In genomic region chr17:77086433-77087010, GRCh38 we compare ENCODE assay signal across 8 cellular contexts. TPM values are rescaled to one million over a fixed set of nuclear protein-coding genes. Genes with fewer than 3 reads are reported as not detected.
DNase-seq lines count a peak whose midpoint lies in the region; ATAC-seq and TF ChIP-seq lines count a peak whose summit lies in the region.

No MANE protein-coding gene starts in this region.

- no peak for TF ChIP-seq POLR2A in right lobe of liver (IDR thresholded peaks at IDR 0.05)

- POLR2A ChIA-PET in CD4-positive, alpha-beta memory T cell (lab: Charles Lee; ENCODE audit: partially characterized antibody) = interaction anchor here (0.5 to 1.2 kb wide), 3 partner anchors 56 to 324 kb away, joined by 4 read pairs; no protein-coding TSS in a partner anchor
- POLR2A ChIA-PET in activated CD4-positive, alpha-beta T cell treated with anti-CD3 and anti-CD28 coated beads, Interleukin-2, amount 10 ng/mL, durations not matched to agents 7 days and 5 days (lab: Charles Lee) = interaction anchor here (0.8 kb wide), 1 partner anchor 123 kb away, joined by 3 read pairs; no protein-coding TSS in a partner anchor

- H3K27me3 Mint-ChIP-seq in CD4-positive, alpha-beta memory T cell = peaks cover 0 to 6% of the 10 kb centered on the region in 2 donors
- H3K27me3 Mint-ChIP-seq in activated CD4-positive, alpha-beta T cell treated with anti-CD3 and anti-CD28 coated beads, Interleukin-2, amount 10 ng/mL, durations not matched to agents 7 days and 5 days = peaks cover 1% of the 10 kb centered on the region

- H3K4me3 ChIP-seq in CD4-positive, alpha-beta memory T cell (ENCODE audit: low read length in 2 of 2) = no peak overlapping the region
- H3K4me3 ChIP-seq in HFF-Myc (replicated peaks; ENCODE audit: low read depth, low read length) (no peak overlapping the region), coronary artery (no peak overlapping the region), right lobe of liver (no peak overlapping the region)

- TF ChIP-seq CTCF in HFF-Myc (IDR thresholded peaks at IDR 0.05; ENCODE audit: low read depth, low read length, missing control alignments) = peak; percentile 94
- TF ChIP-seq CTCF in coronary artery (IDR thresholded peaks at IDR 0.05) = peak; percentile 65
- TF ChIP-seq CTCF in right lobe of liver (IDR thresholded peaks at IDR 0.05) = peak; percentile 89 to 95 (median 91)

- peak; percentile 54 to 73 (median 64) for DNase-seq in CD4-positive, alpha-beta memory T cell
- DNase-seq in HFF-Myc (ENCODE audit: extremely low read depth, low read depth) (no peak), NCI-H524 (lab: John Stamatoyannopoulos, UW) (peak; percentile 63 to 83), coronary artery (ENCODE audit: low spot score) (peak; percentile 82), right lobe of liver (peak; percentile 89 to 91 (median 89))
- DNase-seq in activated CD4-positive, alpha-beta T cell treated with anti-CD3 and anti-CD28 coated beads, Interleukin-2, amount 10 ng/mL, durations not matched to agents 7 days and 5 days = peak; percentile 78
- peak; percentile 64 to 84 (median 69) for DNase-seq in stimulated activated CD4-positive, alpha-beta T cell treated with anti-CD3 and anti-CD28 coated beads, TNF-alpha, amount 100 ng/mL, for 24 hours (ENCODE audit: low read depth in 3 of 3)

- peaks cover 9% of the 10 kb centered on the region for H3K36me3 ChIP-seq in CD4-positive, alpha-beta memory T cell (ENCODE audit: insufficient read depth, low read length)
- H3K36me3 ChIP-seq in right lobe of liver = peaks cover 0 to 4% (median 2%) of the 10 kb centered on the region in 4 donors

- no peaks in the 10 kb centered on the region for H3K27me3 ChIP-seq in CD4-positive, alpha-beta memory T cell (ENCODE audit: insufficient read depth, low read length)
- no peaks in the 10 kb centered on the region for H3K27me3 ChIP-seq in right lobe of liver

- no peaks in the 10 kb centered on the region for H3K9me3 ChIP-seq in CD4-positive, alpha-beta memory T cell (ENCODE audit: control insufficient read depth in 1 of 2, low read length in 2 of 2)
- H3K9me3 ChIP-seq in right lobe of liver = no peaks in the 10 kb centered on the region

- ATAC-seq in right lobe of liver (peak; percentile 78 to 90 (median 86)), HG02973 (IDR thresholded peaks at IDR 0.05; ENCODE audit: unreplicated experiment) (no peak)

- H3K4me1 ChIP-seq in CD4-positive, alpha-beta memory T cell (ENCODE audit: insufficient read depth, low read length) = peaks cover 35% of the 10 kb centered on the region
- H3K4me1 ChIP-seq in right lobe of liver = peaks cover 0 to 13% (median 0%) of the 10 kb centered on the region in 4 donors

- peaks cover 15 to 19% of the 10 kb centered on the region in 2 donors for H3K36me3 Mint-ChIP-seq in CD4-positive, alpha-beta memory T cell
- H3K36me3 Mint-ChIP-seq in activated CD4-positive, alpha-beta T cell treated with anti-CD3 and anti-CD28 coated beads, Interleukin-2, amount 10 ng/mL, durations not matched to agents 7 days and 5 days (ENCODE audit: low read depth) = peaks cover 27% of the 10 kb centered on the region

- intact Hi-C loops in CD4-positive, alpha-beta memory T cell (cut with micrococcal nuclease) = loop anchor here (1.0 kb wide), 1 partner anchor 161 kb away; no protein-coding TSS in a partner anchor
- intact Hi-C loops in right lobe of liver (cut with DNase I) = no loop called here

- H3K4me1 Mint-ChIP-seq in CD4-positive, alpha-beta memory T cell = peaks cover 17 to 46% (median 32%) of the 10 kb centered on the region in 4 donors
- H3K4me1 Mint-ChIP-seq in activated CD4-positive, alpha-beta T cell treated with anti-CD3 and anti-CD28 coated beads, Interleukin-2, amount 10 ng/mL, durations not matched to agents 7 days and 5 days = peaks cover 43% of the 10 kb centered on the region

- CTCF ChIA-PET in CD4-positive, alpha-beta memory T cell (lab: Charles Lee; ENCODE audit: partially characterized antibody) = interaction anchor here (0.6 to 4.6 kb wide), 25 partner anchors 11 to 1044 kb away, joined by 3 to 56 read pairs (median 5); partner anchors contain the start of gene SEC14L1
- CTCF ChIA-PET in activated CD4-positive, alpha-beta T cell treated with anti-CD3 and anti-CD28 coated beads, Interleukin-2, amount 10 ng/mL, durations not matched to agents 7 days and 5 days (lab: Charles Lee) = interaction anchor here (0.6 to 2.2 kb wide), 12 partner anchors 9 to 236 kb away, joined by 3 to 12 read pairs (median 3); partner anchors contain the start of gene MGAT5B

- peak overlapping the region; percentile 53 to 86 (median 70) for H3K4me3 Mint-ChIP-seq in CD4-positive, alpha-beta memory T cell
- H3K4me3 Mint-ChIP-seq in activated CD4-positive, alpha-beta T cell treated with anti-CD3 and anti-CD28 coated beads, Interleukin-2, amount 10 ng/mL, durations not matched to agents 7 days and 5 days = no peak overlapping the region

- 8% methylated on average over 5 of the region's 11 CpGs for WGBS in right lobe of liver (ENCODE audit: insufficient coverage, low coverage, low lambda C conversion rate, missing lambda C conversion rate)

- peaks cover 0 to 3% (median 0%) of the 10 kb centered on the region in 8 donors for H3K9me3 Mint-ChIP-seq in CD4-positive, alpha-beta memory T cell
- H3K9me3 Mint-ChIP-seq in activated CD4-positive, alpha-beta T cell treated with anti-CD3 and anti-CD28 coated beads, Interleukin-2, amount 10 ng/mL, durations not matched to agents 7 days and 5 days = no peaks in the 10 kb centered on the region

- peak overlapping the region; percentile 37 to 76 (median 68) for H3K27ac Mint-ChIP-seq in CD4-positive, alpha-beta memory T cell
- H3K27ac Mint-ChIP-seq in activated CD4-positive, alpha-beta T cell treated with anti-CD3 and anti-CD28 coated beads, Interleukin-2, amount 10 ng/mL, durations not matched to agents 7 days and 5 days = peak overlapping the region; percentile 78

- H3K27ac ChIP-seq in CD4-positive, alpha-beta memory T cell (ENCODE audit: low read depth, low read length) = no peak overlapping the region
- H3K27ac ChIP-seq in coronary artery = no peak overlapping the region
- no peak overlapping the region for H3K27ac ChIP-seq in right lobe of liver

RNA-seq across cellular contexts. Expression of gene SEC14L1, which starts 54.2 kb away (rescaled TPM):
- 10 to 100 TPM; 35.0 to 35.5 TPM for total RNA-seq in CD4-positive, alpha-beta memory T cell
- 10 to 100 TPM in 1 of 2 donors, 1 to 10 TPM in 1; 8.9 to 16.8 TPM for polyA plus RNA-seq in CD4-positive, alpha-beta memory T cell
- 10 to 100 TPM; 56.6 to 57.4 TPM for total RNA-seq in activated CD4-positive, alpha-beta T cell treated with anti-CD3 and anti-CD28 coated beads, Interleukin-2, amount 10 ng/mL, durations not matched to agents 7 days and 5 days
- 10 to 100 TPM; 21.5 to 44.4 (median 24.9) TPM for total RNA-seq in right lobe of liver
